Comparison of ENCODE assay signal across 8 cellular contexts in genomic region chr13:113448885-113449692, GRCh38. TPM values are rescaled to one million over a fixed set of nuclear protein-coding genes. Genes with fewer than 3 reads are reported as not detected.
DNase-seq lines count a peak whose midpoint lies in the region; ATAC-seq and TF ChIP-seq lines count a peak whose summit lies in the region.

No MANE protein-coding gene starts in this region.

- ATAC-seq in Right ventricle myocardium inferior (no peak), Right ventricle myocardium superior (ENCODE audit: poor library complexity) (no peak), HG03469 (IDR thresholded peaks at IDR 0.05; ENCODE audit: unreplicated experiment) (no peak)

- H3K4me3 ChIP-seq in coronary artery, result peak overlapping the region; percentile 34

- H3K27ac ChIP-seq in coronary artery, result peak overlapping the region in 1 of 2 donors; percentile 11

- DNase-seq in Right ventricle myocardium inferior (ENCODE audit: missing footprints) (peak; percentile 41), Right ventricle myocardium superior (no peak), NCI-H1694 treated with DMSO at 0.1 percent for 48 hours (lab: John Stamatoyannopoulos, UW) (peak; percentile 94), T-helper 22 cell (ENCODE audit: low read depth) (peak; percentile 38), coronary artery (ENCODE audit: low spot score) (no peak), posterior vena cava (ENCODE audit: low spot score) (peak; percentile 73), EL (no peak)

- TF ChIP-seq CTCF in coronary artery (IDR thresholded peaks at IDR 0.05), result no peak

- intact Hi-C loops in Right ventricle myocardium inferior (cut with DNase I), result no loop called here
- intact Hi-C loops in Right ventricle myocardium superior (cut with DNase I), result no loop called here
- intact Hi-C loops in posterior vena cava (cut with DNase I), result no loop called here

RNA-seq across cellular contexts. Expression of gene ADPRHL1, which starts 4.2 kb away (rescaled TPM):
- total RNA-seq in Right ventricle myocardium inferior (468 TPM), Right ventricle myocardium superior (506 TPM), posterior vena cava (1 to 10 TPM; 1.2 to 1.6 TPM)

RNA-seq across cellular contexts. Expression of gene DCUN1D2, which starts 41.4 kb away (rescaled TPM):
- total RNA-seq in Right ventricle myocardium inferior, result 194 TPM
- 196 TPM for total RNA-seq in Right ventricle myocardium superior
- 10 to 100 TPM; 12.7 to 16.9 TPM for total RNA-seq in posterior vena cava

Comparison
In these comparisons a context has a peak if more than half of its experiments do, and no peak if none do; other contexts are left out.
1. DNase-seq: peak in Right ventricle myocardium inferior (single experiment), NCI-H1694 treated with DMSO at 0.1 percent for 48 hours (single experiment), T-helper 22 cell (single experiment) and posterior vena cava (single experiment); none in Right ventricle myocardium superior (single experiment), coronary artery (single experiment) and EL (single experiment).
2. RNA of gene ADPRHL1, which starts 4.2 kb away (total RNA-seq): 506 TPM in Right ventricle myocardium superior (single experiment) and 468 TPM in Right ventricle myocardium inferior (single experiment); 1.2 to 1.6 TPM in posterior vena cava; every median in the first group is over 100 times any median in the second.
3. RNA of gene DCUN1D2, which starts 41.4 kb away (total RNA-seq): 196 TPM in Right ventricle myocardium superior (single experiment) and 194 TPM in Right ventricle myocardium inferior (single experiment); 12.7 to 16.9 TPM in posterior vena cava; every median in the first group is over 10 times any median in the second.